10 cellular contexts compared by ENCODE assay signal in the genomic region with DNA sequence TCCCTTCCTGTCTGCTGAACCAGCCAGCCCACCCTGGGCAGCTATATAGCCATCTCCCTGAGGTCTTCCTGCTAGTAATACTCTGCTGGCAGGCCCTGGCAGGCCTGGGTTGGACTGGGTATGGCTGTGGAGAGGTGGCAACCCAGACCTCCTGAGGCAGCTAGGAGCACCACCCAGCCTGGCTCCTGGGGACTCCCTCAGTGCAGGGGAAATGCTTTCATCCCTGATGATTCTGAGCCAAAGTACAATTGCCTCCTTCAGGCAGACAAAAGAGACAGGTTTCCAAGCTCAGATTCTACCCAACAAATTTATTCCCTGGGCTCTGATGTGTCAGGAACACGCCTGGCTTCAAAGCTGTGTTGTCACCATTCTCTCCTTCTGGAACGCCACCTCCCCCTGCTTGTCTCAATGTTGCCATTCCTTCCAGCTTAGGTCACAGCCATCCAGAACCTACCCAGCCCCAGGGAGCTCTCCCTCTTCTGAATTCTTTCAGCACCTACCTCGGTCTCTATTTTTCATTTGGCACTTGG. TPM values are rescaled to one million over a fixed set of nuclear protein-coding genes. Genes with fewer than 3 reads are reported as not detected.
DNase-seq lines count a peak whose midpoint lies in the region; ATAC-seq and TF ChIP-seq lines count a peak whose summit lies in the region.
"Had no signal": no experiment of that assay in that cellular context is flagged by ENCODE, and none has a peak within 500 bp of the region (broad histone marks: within the 10 kb centered on the region; RNA-seq: fewer than 3 reads in every experiment).

No MANE protein-coding gene starts in this region.

- in situ Hi-C loops in Panc1 (cut with HindIII; ENCODE audit: low pct_unique_long_range_greater_than_20kb, low sequenced_read_pairs), result no loop called here

- no peaks in the 10 kb centered on the region for H3K79me2 ChIP-seq in parathyroid adenoma

- peak overlapping the region; percentile 89 for H3K27ac Mint-ChIP-seq in Calu3 (ENCODE audit: unreplicated experiment)

- H3K36me3 Mint-ChIP-seq in Calu3 (ENCODE audit: insufficient read depth, unreplicated experiment), result peaks cover 31% of the 10 kb centered on the region

- H3K27me3 Mint-ChIP-seq in Calu3 (ENCODE audit: unreplicated experiment), result no peaks in the 10 kb centered on the region

- peak overlapping the region; percentile 0 for H3K4me3 Mint-ChIP-seq in Calu3 (ENCODE audit: low read depth, unreplicated experiment)

- POLR2A ChIA-PET in Panc1 (lab: Charles Lee), result interaction anchor here (0.5 kb wide), 2 partner anchors 17 to 22 kb away, joined by 4 to 5 read pairs; a partner anchor contains a TSS

- intact Hi-C loops in Calu3 (cut with micrococcal nuclease; ENCODE audit: unreplicated experiment), result no loop called here
- intact Hi-C loops in Panc1 (cut with micrococcal nuclease; ENCODE audit: unreplicated experiment), result no loop called here

- peak; percentile 75 for DNase-seq in Calu3
- peak; percentile 60 for DNase-seq in Panc1 (ENCODE audit: low read depth, low spot score)
- no peak for DNase-seq in central memory CD4-positive, alpha-beta T cell
- no peak for DNase-seq in C1 segment of cervical spinal cord (lab: John Stamatoyannopoulos, UW)
- no peak for DNase-seq in NOMO-1 (lab: John Stamatoyannopoulos, UW; ENCODE audit: unreplicated experiment in 2 of 2)
- DNase-seq: activated effector memory CD4-positive, alpha-beta T cell treated with anti-CD3 and anti-CD28 coated beads, Interleukin-2, amount 50 U/mL, for 16 hours had no signal

- TF ChIP-seq CTCF in Calu3 (IDR thresholded peaks at IDR 0.05; ENCODE audit: unreplicated experiment) (no peak), Panc1 (IDR thresholded peaks at IDR 0.05) (no peak), parathyroid adenoma (IDR thresholded peaks at IDR 0.05) (no peak)

- H3K4me1 ChIP-seq in Panc1 (ENCODE audit: control insufficient read depth, insufficient read depth, low read length) (peaks cover 33% of the 10 kb centered on the region), parathyroid adenoma (peaks cover 18% of the 10 kb centered on the region)

- no peak overlapping the region for H3K4me3 ChIP-seq in Panc1 (ENCODE audit: low read depth in 2 of 2, low read length in 2 of 2)
- H3K4me3 ChIP-seq in parathyroid adenoma (ENCODE audit: low read depth, low read length), result no peak overlapping the region

- no peak overlapping the region for H3K9ac ChIP-seq in parathyroid adenoma

- BruUV-seq in Calu3 (replicated peaks; lab: Mats Ljungman, UMichigan) (TSS peak; percentile 77), Panc1 (replicated peaks; lab: Mats Ljungman, UMichigan) (no TSS peak)

- CTCF ChIA-PET in Calu3 (lab: Charles Lee) (interaction anchor here (0.7 to 2.8 kb wide), 6 partner anchors 20 to 63 kb away, joined by 3 to 18 read pairs (median 5); a partner anchor contains a TSS), Panc1 (lab: Charles Lee) (interaction anchor here (1.2 kb wide), 1 partner anchor 27 kb away, joined by 5 read pairs; no protein-coding TSS in a partner anchor)

- no peaks in the 10 kb centered on the region for H3K9me3 Mint-ChIP-seq in Calu3 (ENCODE audit: low read depth, unreplicated experiment)

- peaks cover 43% of the 10 kb centered on the region for H3K4me1 Mint-ChIP-seq in Calu3 (ENCODE audit: low read depth, unreplicated experiment)

- no peaks in the 10 kb centered on the region for H3K9me3 ChIP-seq in Panc1 (ENCODE audit: control insufficient read depth, insufficient read depth, low read depth, low read length)
- no peaks in the 10 kb centered on the region for H3K9me3 ChIP-seq in parathyroid adenoma (ENCODE audit: control insufficient read depth, low read length)

- peak overlapping the region; percentile 88 for H2AFZ ChIP-seq in parathyroid adenoma

- H3K4me2 ChIP-seq in parathyroid adenoma (ENCODE audit: low read length), result peak overlapping the region; percentile 11

- H3K36me3 ChIP-seq in Panc1 (ENCODE audit: control insufficient read depth, insufficient read depth, low read length) (no peaks in the 10 kb centered on the region), parathyroid adenoma (ENCODE audit: control insufficient read depth, insufficient read depth, low read length) (no peaks in the 10 kb centered on the region)

- H3K27me3 ChIP-seq in Panc1 (ENCODE audit: control insufficient read depth, insufficient read depth, low read length) (no peaks in the 10 kb centered on the region), parathyroid adenoma (ENCODE audit: control insufficient read depth, insufficient read depth, low read length) (no peaks in the 10 kb centered on the region)

- ATAC-seq in Panc1, result peak; percentile 52
- peak; percentile 53 for ATAC-seq in esophagus mucosa
- no peak for ATAC-seq in HG02642 (IDR thresholded peaks at IDR 0.05; ENCODE audit: poor library complexity, unreplicated experiment)

- peak overlapping the region; percentile 75 for H3K27ac ChIP-seq in Panc1 (ENCODE audit: low read length)
- H3K27ac ChIP-seq in parathyroid adenoma, result peak overlapping the region; percentile 32

RNA-seq across cellular contexts. Expression of a gene that starts 4.7 kb away (rescaled TPM):
- total RNA-seq in Calu3 (2022), result 55.1 and 68.2 TPM in 2 replicates
- total RNA-seq in Panc1 (2021; ENCODE audit: unreplicated experiment), result 66.2 TPM
- polyA plus RNA-seq in Panc1 (2012; ENCODE audit: insufficient read length), result 84.0 TPM
- total RNA-seq in esophagus mucosa, result 51.7 TPM

RNA-seq across cellular contexts. Expression of a gene that starts 20.7 kb away (rescaled TPM):
- 68.8 and 97.9 TPM in 2 replicates for total RNA-seq in Calu3 (2022)
- total RNA-seq in Panc1 (2021; ENCODE audit: unreplicated experiment), result 12.9 TPM
- polyA plus RNA-seq in Panc1 (2012; ENCODE audit: insufficient read length), result 9.4 TPM
- total RNA-seq in esophagus mucosa, result 138 TPM

RNA-seq across cellular contexts. Expression of a gene that starts 21.4 kb away (rescaled TPM):
- not detected in 2 replicates for total RNA-seq in Calu3 (2022)
- not detected for total RNA-seq in Panc1 (2021; ENCODE audit: unreplicated experiment)
- polyA plus RNA-seq in Panc1 (2012; ENCODE audit: insufficient read length), result 0.21 TPM
- not detected for total RNA-seq in esophagus mucosa
- total RNA-seq: mesenteric fat pad had no signal

RNA-seq across cellular contexts. Expression of a gene that starts 29.2 kb away (rescaled TPM):
- total RNA-seq in Calu3 (2022) (26.7 and 27.0 TPM in 2 replicates), Panc1 (2021; ENCODE audit: unreplicated experiment) (29.9 TPM), esophagus mucosa (30.0 TPM)
- 39.9 TPM for polyA plus RNA-seq in Panc1 (2012; ENCODE audit: insufficient read length)

RNA-seq across cellular contexts. Expression of a gene that starts 29.2 kb away (rescaled TPM):
- 7.6 and 12.1 TPM in 2 replicates for total RNA-seq in Calu3 (2022)
- total RNA-seq in Panc1 (2021; ENCODE audit: unreplicated experiment), result 8.1 TPM
- polyA plus RNA-seq in Panc1 (2012; ENCODE audit: insufficient read length), result 3.1 TPM
- 2.4 TPM for total RNA-seq in esophagus mucosa

Comparison
In these comparisons a context has a peak if more than half of its experiments do, and no peak if none do; other contexts are left out.
1. DNase-seq: peak in Calu3 (single experiment) and Panc1 (single experiment); none in central memory CD4-positive, alpha-beta T cell (single experiment), C1 segment of cervical spinal cord (0 of 14) and NOMO-1 (0 of 2).